ENCODE assay signal across 18 cellular contexts in the genomic region with DNA sequence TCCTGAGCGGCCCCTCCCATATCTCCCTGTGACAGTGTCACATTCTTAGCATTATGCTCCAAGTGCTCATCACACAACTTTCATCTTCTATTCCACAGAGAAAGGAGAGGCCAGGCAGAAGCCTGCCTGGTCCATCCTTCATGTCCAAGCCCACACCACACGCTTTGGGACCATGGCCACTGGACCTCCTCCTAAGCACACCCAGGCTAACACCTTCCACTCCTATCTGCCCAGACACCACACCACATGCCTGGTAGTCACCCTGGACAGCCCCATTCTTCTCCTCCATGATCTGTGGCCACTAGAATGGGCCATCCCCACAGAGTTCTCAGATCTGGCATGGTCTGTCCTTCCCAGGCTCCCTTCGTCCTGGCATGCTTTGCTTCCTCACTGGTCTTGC. TPM values are rescaled to one million over a fixed set of nuclear protein-coding genes. Genes with fewer than 3 reads are reported as not detected.
DNase-seq lines count a peak whose midpoint lies in the region; ATAC-seq, FAIRE-seq and TF ChIP-seq lines count a peak whose summit lies in the region.
"Had no signal": no experiment of that assay in that cellular context is flagged by ENCODE, and none has a peak within 500 bp of the region (broad histone marks: within the 10 kb centered on the region; RNA-seq: fewer than 3 reads in every experiment).

No MANE protein-coding gene starts in this region.

- H4K20me1 ChIP-seq in K562 (replicated peaks; ENCODE audit: control insufficient read depth, insufficient read depth, low read length): no peaks in the 10 kb centered on the region; the same call in 1 of the 2 replicates

- no TSS peak for BruUV-seq in K562 (replicated peaks; lab: Mats Ljungman, UMichigan)

- H3K4me1 ChIP-seq in K562 (replicated peaks in 1 of 2; ENCODE audit: control insufficient read depth in 2 of 2, insufficient read depth in 2 of 2, low read length in 2 of 2): no peaks in the 10 kb centered on the region
- H3K4me1 ChIP-seq: BLaER1 treated with 17β-estradiol and CSF1 and Interleukin-3, amounts not matched to agents 10 nM and 100 nM had no signal

- no peaks in the 10 kb centered on the region for H3K27me3 ChIP-seq in K562 (ENCODE audit: control insufficient read depth in 2 of 2, insufficient read depth in 2 of 2, low read length in 2 of 2)
- H3K27me3 ChIP-seq: BLaER1 treated with 17β-estradiol and CSF1 and Interleukin-3, amounts not matched to agents 10 nM and 100 nM had no signal

- peak; percentile 25; the same call in 1 of the 2 replicates for TF ChIP-seq POLR2A in K562 (conservative IDR thresholded peaks at IDR 0.05)

- H3K4me1 Mint-ChIP-seq in stimulated activated naive CD8-positive, alpha-beta T cell treated with anti-CD3 and anti-CD28 coated beads, Interleukin-15, amount 100 ng/mL, for 72 hours: no peaks in the 10 kb centered on the region

- H3K4me3 ChIP-seq in K562: no peak overlapping the region
- H3K4me3 ChIP-seq: BLaER1 treated with 17β-estradiol and CSF1 and Interleukin-3, amounts not matched to agents 10 nM and 100 nM had no signal

- peaks cover 90% of the 10 kb centered on the region for H3K36me3 ChIP-seq in K562 (ENCODE audit: control insufficient read depth, insufficient read depth, low read length)

- DNase-seq in stimulated activated naive CD8-positive, alpha-beta T cell treated with anti-CD3 and anti-CD28 coated beads, Interleukin-15, Interleukin-2, amounts not matched to agents 100 U/mL and 50 U/mL, for 24 hours: no peak
- no peak for DNase-seq in stimulated activated naive CD8-positive, alpha-beta T cell treated with anti-CD3 and anti-CD28 coated beads, Interleukin-15, amount 100 ng/mL, for 72 hours
- no peak for DNase-seq in K562 (ENCODE audit: extremely low read depth in 1 of 4, low spot score in 3 of 4)
- DNase-seq in left lobe of liver (ENCODE audit: low spot score): peak; percentile 33
- no peak for DNase-seq in urothelium cell line (ENCODE audit: low spot score)
- DNase-seq in SKM-1 (lab: John Stamatoyannopoulos, UW; ENCODE audit: unreplicated experiment): no peak
- DNase-seq: GDM1, Karpas-422, NCI-H1048, NCI-H1436, NCI-H2029, NCI-H526, PC-3, RPMI8226, SIG-M5 had no signal

- CTCF ChIA-PET in K562 (lab: Yijun Ruan, JAX; ENCODE audit: low intra/inter-chr PET ratio): interaction anchor here (0.6 kb wide), 1 partner anchor 175 kb away, joined by 3 read pairs; no protein-coding TSS in a partner anchor

- H3K9me1 ChIP-seq in K562 (ENCODE audit: control insufficient read depth, insufficient read depth, low read length): peaks cover 4% of the 10 kb centered on the region

- no peak overlapping the region for H2AFZ ChIP-seq in K562 (ENCODE audit: low read depth, low read length)

- 89% methylated on average over 3 of the region's 3 CpGs for WGBS in K562 (ENCODE audit: insufficient coverage, low coverage, missing lambda C conversion rate)

- intact Hi-C loops in K562 (cut with micrococcal nuclease): no loop called here

- peak; percentile 32 for ATAC-seq in stimulated activated naive CD8-positive, alpha-beta T cell treated with anti-CD3 and anti-CD28 coated beads, Interleukin-15, Interleukin-2, amounts not matched to agents 100 U/mL and 50 U/mL, for 24 hours
- no peak for ATAC-seq in stimulated activated naive CD8-positive, alpha-beta T cell treated with anti-CD3 and anti-CD28 coated beads, Interleukin-15, amount 100 ng/mL, for 72 hours
- no peak for ATAC-seq in K562
- no peak for ATAC-seq in left lobe of liver
- ATAC-seq in HG03521 (IDR thresholded peaks at IDR 0.05; ENCODE audit: unreplicated experiment): no peak
- no peak for ATAC-seq in HG02678 (IDR thresholded peaks at IDR 0.05; ENCODE audit: unreplicated experiment)
- ATAC-seq: PC-3 had no signal

- in situ Hi-C loops in K562 (cut with MboI): no loop called here

- no peak for TF ChIP-seq RAD21 in K562 (CRISPR knock-in tag; conservative IDR thresholded peaks at IDR 0.05 in 1 of 2, IDR thresholded peaks at IDR 0.05 in 1 of 2)

- no peak for TF ChIP-seq CTCF in K562 (IDR thresholded peaks at IDR 0.05 in 2 of 3, conservative IDR thresholded peaks at IDR 0.05 in 1 of 3; ENCODE audit: insufficient read depth in 2 of 3, low read depth in 1 of 3, low read length in 3 of 3)

- no peak overlapping the region for H3K4me2 ChIP-seq in K562 (ENCODE audit: insufficient read depth, low read length)
- H3K4me2 ChIP-seq: BLaER1 treated with 17β-estradiol and CSF1 and Interleukin-3, amounts not matched to agents 10 nM and 100 nM had no signal

- no peaks in the 10 kb centered on the region for H3K9me3 ChIP-seq in K562 (replicated peaks; ENCODE audit: control insufficient read depth, insufficient read depth, low read depth, low read length)
- H3K9me3 ChIP-seq: BLaER1 treated with 17β-estradiol and CSF1 and Interleukin-3, amounts not matched to agents 10 nM and 100 nM had no signal

- no peaks in the 10 kb centered on the region for H3K79me2 ChIP-seq in K562 (ENCODE audit: control insufficient read depth, insufficient read depth, low read length)

- no peaks in the 10 kb centered on the region for H3K27me3 Mint-ChIP-seq in stimulated activated naive CD8-positive, alpha-beta T cell treated with anti-CD3 and anti-CD28 coated beads, Interleukin-15, amount 100 ng/mL, for 72 hours

- no peak for TF ChIP-seq EP300 in K562 (IDR thresholded peaks at IDR 0.05; ENCODE audit: low read length)

- no peak overlapping the region for H3K4me3 Mint-ChIP-seq in stimulated activated naive CD8-positive, alpha-beta T cell treated with anti-CD3 and anti-CD28 coated beads, Interleukin-15, amount 100 ng/mL, for 72 hours

- H3K27ac Mint-ChIP-seq in stimulated activated naive CD8-positive, alpha-beta T cell treated with anti-CD3 and anti-CD28 coated beads, Interleukin-15, amount 100 ng/mL, for 72 hours: peak overlapping the region in 1 of 2 donors; percentile 44

- POLR2A ChIA-PET in K562 (lab: Yijun Ruan, JAX): no interaction called here

- H3K27ac ChIP-seq in K562 (ENCODE audit: extremely low read depth, low read depth, low read length): no peak overlapping the region
- H3K27ac ChIP-seq: BLaER1 treated with 17β-estradiol and CSF1 and Interleukin-3, amounts not matched to agents 10 nM and 100 nM had no signal

- peak overlapping the region in 1 of 2 experiments; percentile 6; a peak in 1 of 4 replicates for H3K9ac ChIP-seq in K562 (ENCODE audit: insufficient read depth in 1 of 2, low read depth in 2 of 2, low read length in 2 of 2)
- H3K9ac ChIP-seq: BLaER1 treated with 17β-estradiol and CSF1 and Interleukin-3, amounts not matched to agents 10 nM and 100 nM had no signal

- no peaks in the 10 kb centered on the region for H3K9me3 Mint-ChIP-seq in stimulated activated naive CD8-positive, alpha-beta T cell treated with anti-CD3 and anti-CD28 coated beads, Interleukin-15, amount 100 ng/mL, for 72 hours

- FAIRE-seq in K562 (lab: Jason Lieb, UNC) (no peak), urothelium cell line (lab: Jason Lieb, UNC) (peak; percentile 92)

TF ChIP-seq in K562, 482 proteins besides CTCF, POLR2A, EP300 and RAD21 (continues in another document):
- TF ChIP-seq ZNF561 (CRISPR knock-in tag; conservative IDR thresholded peaks at IDR 0.05) (no peak), NCOR1 (IDR thresholded peaks at IDR 0.05) (no peak), MYBL2 (IDR thresholded peaks at IDR 0.05; ENCODE audit: low read depth) (no peak), MYBL2 (CRISPR knock-in tag; IDR thresholded peaks at IDR 0.05; ENCODE audit: borderline replicate concordance) (0 out of 2 replicates have a peak, but pooled peaks have one; percentile 58), ZNF57 (CRISPR knock-in tag; IDR thresholded peaks at IDR 0.05) (0 out of 2 replicates have a peak, but pooled peaks have one; percentile 5), SUPT5H (IDR thresholded peaks at IDR 0.05) (peak; percentile 42; the same call in 1 of the 2 replicates)

RNA-seq across cellular contexts. Expression of gene HIRA, which starts 55.3 kb away (rescaled TPM):
- 103 and 120 TPM in 2 replicates for total RNA-seq in K562 (2011; cell fraction: chromatin; rRNA removed; ENCODE audit: low replicate concordance)
- total RNA-seq in K562 (2011; cell fraction: nucleolus; rRNA removed): 79.7 and 81.6 TPM in 2 replicates
- 66.5 and 67.1 TPM in 2 replicates for total RNA-seq in K562 (2011; cell fraction: nucleoplasm; rRNA removed)
- total RNA-seq in K562 (2014; rRNA removed) (58.3 and 70.6 TPM in 2 replicates), K562 (2014; rRNA removed; fragmentation: Illumina TruSeq; extraction: Trizol) (53.9 and 54.0 TPM in 2 replicates), K562 (2015; rRNA removed; fragmentation: Illumina TruSeq; extraction: Trizol) (57.5 and 58.4 TPM in 2 replicates), K562 (2021) (115 and 132 TPM in 2 replicates), left lobe of liver (20.2 TPM)
- polyA plus RNA-seq in K562 (2011; rRNA removed) (71.7 and 82.2 TPM in 2 replicates), K562 (2014; fragmentation: Illumina TruSeq; extraction: Trizol) (106 and 114 TPM in 2 replicates), K562 (2014; fragmentation: Nextera tagmentation; extraction: Ambion mirVana) (1 to 10 TPM in 1 of 2 experiments, under 1 TPM in 1; 0.96 to 1.2 TPM), K562 (2014; rRNA removed) (80.0 and 80.8 TPM in 2 replicates)
- 105 and 109 TPM in 2 replicates for polyA plus RNA-seq in K562 (2011; cell fraction: cytosol; rRNA removed)
- 104 and 124 TPM in 2 replicates for polyA plus RNA-seq in K562 (2011; cell fraction: nucleus; rRNA removed)
- polyA plus RNA-seq in K562 (2012): 91.6 and 91.8 TPM in 2 replicates
- polyA minus RNA-seq in K562 (2011; rRNA and poly(A)+ RNA removed): 93.7 and 126 TPM in 2 replicates
- 65.3 and 93.4 TPM in 2 replicates for polyA minus RNA-seq in K562 (2011; cell fraction: cytosol; rRNA and poly(A)+ RNA removed)
- polyA minus RNA-seq in K562 (2011; cell fraction: nucleus; rRNA and poly(A)+ RNA removed): 30.3 and 61.3 TPM in 2 replicates

RNA-seq across cellular contexts. Expression of gene MRPL40, which starts 56.1 kb away (rescaled TPM):
- 13.9 and 26.1 TPM in 2 replicates for total RNA-seq in K562 (2011; cell fraction: chromatin; rRNA removed; ENCODE audit: low replicate concordance)
- 29.0 and 32.5 TPM in 2 replicates for total RNA-seq in K562 (2011; cell fraction: nucleolus; rRNA removed)
- total RNA-seq in K562 (2011; cell fraction: nucleoplasm; rRNA removed): 25.1 and 32.0 TPM in 2 replicates
- total RNA-seq in K562 (2014; rRNA removed): 160 and 182 TPM in 2 replicates
- 208 and 209 TPM in 2 replicates for total RNA-seq in K562 (2014; rRNA removed; fragmentation: Illumina TruSeq; extraction: Trizol)
- total RNA-seq in K562 (2015; rRNA removed; fragmentation: Illumina TruSeq; extraction: Trizol): 181 and 198 TPM in 2 replicates
- 132 and 144 TPM in 2 replicates for total RNA-seq in K562 (2021)
- 175 and 219 TPM in 2 replicates for polyA plus RNA-seq in K562 (2011; rRNA removed)
- polyA plus RNA-seq in K562 (2011; cell fraction: cytosol; rRNA removed): 88.3 and 113 TPM in 2 replicates
- polyA plus RNA-seq in K562 (2011; cell fraction: nucleus; rRNA removed): 34.6 and 66.5 TPM in 2 replicates
- polyA plus RNA-seq in K562 (2012): 159 TPM in 2 replicates
- 197 and 237 TPM in 2 replicates for polyA plus RNA-seq in K562 (2014; fragmentation: Illumina TruSeq; extraction: Trizol)
- 100 to 1,000 TPM; 601 to 652 TPM for polyA plus RNA-seq in K562 (2014; fragmentation: Nextera tagmentation; extraction: Ambion mirVana)
- 223 TPM in 2 replicates for polyA plus RNA-seq in K562 (2014; rRNA removed)
- polyA minus RNA-seq in K562 (2011; rRNA and poly(A)+ RNA removed): 52.5 and 73.2 TPM in 2 replicates
- 31.3 and 34.3 TPM in 2 replicates for polyA minus RNA-seq in K562 (2011; cell fraction: cytosol; rRNA and poly(A)+ RNA removed)
- 12.0 and 31.3 TPM in 2 replicates for polyA minus RNA-seq in K562 (2011; cell fraction: nucleus; rRNA and poly(A)+ RNA removed)
- 27.8 TPM for total RNA-seq in left lobe of liver
